Comparison of ENCODE assay signal across 8 cellular contexts in the genomic region with DNA sequence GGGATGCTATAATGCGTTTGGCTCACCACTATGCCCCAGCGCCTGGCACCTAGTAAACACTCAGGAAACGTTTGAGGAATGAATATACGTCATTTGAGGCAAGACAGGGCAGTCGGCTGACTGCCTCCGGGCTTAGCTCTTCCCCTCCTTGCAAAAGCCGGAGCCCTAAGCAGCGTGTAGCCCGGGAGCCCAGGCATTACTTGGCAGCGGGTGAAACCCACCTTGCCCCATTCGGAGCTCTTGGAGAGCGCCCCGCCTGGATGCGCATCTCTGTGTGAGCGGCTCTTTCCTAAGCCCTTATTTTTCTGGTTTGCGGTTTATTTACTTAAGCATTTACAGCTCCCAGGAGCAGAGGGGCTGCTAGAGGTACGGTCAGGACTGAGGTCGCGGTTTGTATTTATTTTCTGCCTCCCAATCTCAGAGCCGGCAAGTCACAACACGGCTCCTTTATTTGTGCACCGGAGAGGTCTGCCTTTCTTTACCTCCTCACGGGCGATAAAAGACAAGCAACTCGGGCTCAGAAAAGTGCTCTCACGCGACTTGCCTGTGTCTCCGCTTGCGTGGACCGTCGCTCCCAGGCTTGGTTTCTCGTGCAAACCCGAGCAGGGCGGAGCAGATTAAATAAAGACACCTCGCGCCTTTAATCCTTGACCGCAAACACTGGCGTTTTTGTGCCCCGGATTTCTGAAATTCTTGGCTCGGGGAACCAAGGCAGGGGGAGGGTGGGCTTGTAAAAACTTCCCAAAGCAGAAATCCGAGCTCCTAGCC. TPM values are rescaled to one million over a fixed set of nuclear protein-coding genes. Genes with fewer than 3 reads are reported as not detected.
DNase-seq lines count a peak whose midpoint lies in the region; ATAC-seq and TF ChIP-seq lines count a peak whose summit lies in the region.

No MANE protein-coding gene starts in this region.

- H3K27ac ChIP-seq in PC-3 (ENCODE audit: low read length) (peak overlapping the region; percentile 78), tibial nerve (peak overlapping the region; percentile 56 to 83 (median 71))

- no peaks in the 10 kb centered on the region for H3K36me3 ChIP-seq in PC-3 (ENCODE audit: low read depth, low read length)
- no peaks in the 10 kb centered on the region for H3K36me3 ChIP-seq in tibial nerve

- no peaks in the 10 kb centered on the region for H3K27me3 ChIP-seq in PC-3 (ENCODE audit: low read length)
- H3K27me3 ChIP-seq in tibial nerve = no peaks in the 10 kb centered on the region

- H3K9me3 Mint-ChIP-seq in Calu3 (ENCODE audit: low read depth, unreplicated experiment) = no peaks in the 10 kb centered on the region
- no peaks in the 10 kb centered on the region for H3K9me3 Mint-ChIP-seq in activated T-helper 2 cell treated with anti-CD3 and anti-CD28 coated beads, Interferon-gamma antibody, Interleukin-2, Interleukin-4, amounts not matched to agents 10 μg/mL and 5 μg/mL and 100 μg/mL, durations not matched to agents 14 hours and 24 hours and 36 hours
- H3K9me3 Mint-ChIP-seq in naive thymus-derived CD8-positive, alpha-beta T cell = no peaks in the 10 kb centered on the region

- H3K4me3 Mint-ChIP-seq in Calu3 (ENCODE audit: low read depth, unreplicated experiment) = peak overlapping the region; percentile 74
- peak overlapping the region; percentile 96 for H3K4me3 Mint-ChIP-seq in activated T-helper 2 cell treated with anti-CD3 and anti-CD28 coated beads, Interferon-gamma antibody, Interleukin-2, Interleukin-4, amounts not matched to agents 10 μg/mL and 5 μg/mL and 100 μg/mL, durations not matched to agents 14 hours and 24 hours and 36 hours (ENCODE audit: low read depth)
- H3K4me3 Mint-ChIP-seq in naive thymus-derived CD8-positive, alpha-beta T cell = peak overlapping the region; percentile 93 to 98 (median 97)

- H3K9ac ChIP-seq in PC-3 (ENCODE audit: low read length) = peak overlapping the region; percentile 86

- peaks cover 19% of the 10 kb centered on the region for H3K36me3 Mint-ChIP-seq in Calu3 (ENCODE audit: insufficient read depth, unreplicated experiment)
- peaks cover 31% of the 10 kb centered on the region for H3K36me3 Mint-ChIP-seq in activated T-helper 2 cell treated with anti-CD3 and anti-CD28 coated beads, Interferon-gamma antibody, Interleukin-2, Interleukin-4, amounts not matched to agents 10 μg/mL and 5 μg/mL and 100 μg/mL, durations not matched to agents 14 hours and 24 hours and 36 hours (ENCODE audit: low read depth)
- H3K36me3 Mint-ChIP-seq in naive thymus-derived CD8-positive, alpha-beta T cell = peaks cover 0 to 7% (median 0%) of the 10 kb centered on the region in 3 donors

- POLR2A ChIA-PET in PC-3 (lab: Charles Lee; ENCODE audit: unreplicated experiment) = interaction anchor here (0.6 to 1.7 kb wide), 4 partner anchors 25 to 200 kb away, joined by 3 to 23 read pairs (median 4); a partner anchor contains a TSS
- POLR2A ChIA-PET in naive thymus-derived CD8-positive, alpha-beta T cell (lab: Charles Lee) = interaction anchor here (0.9 to 4.5 kb wide), 17 partner anchors 11 to 696 kb away, joined by 3 to 87 read pairs (median 6); a partner anchor contains a TSS

- H4K20me1 ChIP-seq in PC-3 (ENCODE audit: low read length) = peaks cover 9% of the 10 kb centered on the region; the same call in 1 of the 2 replicates

- no peak for TF ChIP-seq POLR2A in tibial nerve (IDR thresholded peaks at IDR 0.05)

- intact Hi-C loops in Calu3 (cut with micrococcal nuclease; ENCODE audit: unreplicated experiment) = loop anchor here (5.0 kb wide), 1 partner anchor 135 kb away; no protein-coding TSS in a partner anchor
- intact Hi-C loops in PC-3 (cut with micrococcal nuclease) = loop anchor here (1.0 kb wide), 6 partner anchors 25 to 141 kb away; a partner anchor contains a TSS
- intact Hi-C loops in activated T-helper 2 cell treated with anti-CD3 and anti-CD28 coated beads, Interferon-gamma antibody, Interleukin-2, Interleukin-4, amounts not matched to agents 10 μg/mL and 5 μg/mL and 100 μg/mL, durations not matched to agents 14 hours and 24 hours and 36 hours (cut with micrococcal nuclease) = loop anchor here (1.0 to 10.0 kb wide), 15 partner anchors 12 to 696 kb away; a partner anchor contains a TSS

- peak in 1 of 2 donors; percentile 29 for TF ChIP-seq EP300 in tibial nerve (IDR thresholded peaks at IDR 0.05)

- peak overlapping the region; percentile 80 for H3K4me3 ChIP-seq in PC-3 (ENCODE audit: low read length)
- peak overlapping the region; percentile 85 for H3K4me3 ChIP-seq in fibroblast of mammary gland (ENCODE audit: control insufficient read depth, low read depth, low read length)
- H3K4me3 ChIP-seq in tibial nerve = peak overlapping the region; percentile 66 to 86 (median 84)

- peaks cover 70% of the 10 kb centered on the region for H3K27me3 Mint-ChIP-seq in Calu3 (ENCODE audit: unreplicated experiment)
- peaks cover 28% of the 10 kb centered on the region for H3K27me3 Mint-ChIP-seq in activated T-helper 2 cell treated with anti-CD3 and anti-CD28 coated beads, Interferon-gamma antibody, Interleukin-2, Interleukin-4, amounts not matched to agents 10 μg/mL and 5 μg/mL and 100 μg/mL, durations not matched to agents 14 hours and 24 hours and 36 hours (ENCODE audit: low read depth)
- H3K27me3 Mint-ChIP-seq in naive thymus-derived CD8-positive, alpha-beta T cell = no peaks in the 10 kb centered on the region

- peak; percentile 11 for ATAC-seq in HG02938 (IDR thresholded peaks at IDR 0.05; ENCODE audit: unreplicated experiment)
- ATAC-seq in PC-3 = peak; percentile 45
- ATAC-seq in naive thymus-derived CD8-positive, alpha-beta T cell = peak; percentile 21 to 37

- BruUV-seq in Calu3 (replicated peaks; lab: Mats Ljungman, UMichigan) (no TSS peak), PC-3 (replicated peaks; lab: Mats Ljungman, UMichigan) (TSS peak; percentile 59)

- CTCF ChIA-PET in Calu3 (lab: Charles Lee) = interaction anchor here (1.6 kb wide), 1 partner anchor 25 kb away, joined by 7 read pairs; a partner anchor contains a TSS
- CTCF ChIA-PET in PC-3 (lab: Charles Lee) = interaction anchor here (0.6 to 0.8 kb wide), 3 partner anchors 24 to 219 kb away, joined by 3 to 8 read pairs (median 6); no protein-coding TSS in a partner anchor

- peak overlapping the region; percentile 91 for H3K4me2 ChIP-seq in PC-3 (ENCODE audit: low read length)

- H3F3A ChIP-seq in PC-3 (ENCODE audit: low read length, unreplicated experiment) = no peaks in the 10 kb centered on the region

- H3K9me3 ChIP-seq in PC-3 (ENCODE audit: low read length) = no peaks in the 10 kb centered on the region
- H3K9me3 ChIP-seq in tibial nerve = no peaks in the 10 kb centered on the region

- H3K27ac Mint-ChIP-seq in Calu3 (ENCODE audit: unreplicated experiment) = peak overlapping the region; percentile 54
- H3K27ac Mint-ChIP-seq in activated T-helper 2 cell treated with anti-CD3 and anti-CD28 coated beads, Interferon-gamma antibody, Interleukin-2, Interleukin-4, amounts not matched to agents 10 μg/mL and 5 μg/mL and 100 μg/mL, durations not matched to agents 14 hours and 24 hours and 36 hours = peak overlapping the region; percentile 87
- peak overlapping the region; percentile 34 to 96 (median 93) for H3K27ac Mint-ChIP-seq in naive thymus-derived CD8-positive, alpha-beta T cell

- peaks cover 29% of the 10 kb centered on the region; the same call in 1 of the 2 replicates for H3K79me2 ChIP-seq in PC-3 (ENCODE audit: low read length)

- H2AFZ ChIP-seq in PC-3 (ENCODE audit: low read length) = peak overlapping the region; percentile 80

- DNase-seq in Calu3 (peak; percentile 12), PC-3 (peak; percentile 79), fibroblast of mammary gland (ENCODE audit: low read depth) (peak; percentile 60), tibial nerve (ENCODE audit: low spot score in 2 of 2) (peak; percentile 21 to 30), GM20000 (ENCODE audit: low spot score) (no peak)
- DNase-seq in activated T-helper 2 cell treated with anti-CD3 and anti-CD28 coated beads, Interferon-gamma antibody, Interleukin-2, Interleukin-4, amounts not matched to agents 10 μg/mL and 5 μg/mL and 100 μg/mL, durations not matched to agents 14 hours and 24 hours and 36 hours (ENCODE audit: low spot score) = peak; percentile 43
- peak; percentile 18 to 66 (median 39) for DNase-seq in naive thymus-derived CD8-positive, alpha-beta T cell

- peaks cover 7% of the 10 kb centered on the region for H3K4me1 Mint-ChIP-seq in Calu3 (ENCODE audit: low read depth, unreplicated experiment)
- peaks cover 40% of the 10 kb centered on the region for H3K4me1 Mint-ChIP-seq in activated T-helper 2 cell treated with anti-CD3 and anti-CD28 coated beads, Interferon-gamma antibody, Interleukin-2, Interleukin-4, amounts not matched to agents 10 μg/mL and 5 μg/mL and 100 μg/mL, durations not matched to agents 14 hours and 24 hours and 36 hours (ENCODE audit: low read depth)
- peaks cover 27 to 50% (median 32%) of the 10 kb centered on the region in 4 donors for H3K4me1 Mint-ChIP-seq in naive thymus-derived CD8-positive, alpha-beta T cell

- H3K4me1 ChIP-seq in PC-3 (ENCODE audit: insufficient read depth, low read length) (peaks cover 29% of the 10 kb centered on the region), tibial nerve (peaks cover 0 to 27% (median 15%) of the 10 kb centered on the region in 4 donors)

- WGBS in tibial nerve, 2 donors = 0 to 1% methylated on average over 41 of the region's 41 CpGs

- TF ChIP-seq CTCF in Calu3 (IDR thresholded peaks at IDR 0.05; ENCODE audit: unreplicated experiment) (no peak), PC-3 (conservative IDR thresholded peaks at IDR 0.05; ENCODE audit: low read depth, low read length) (0 out of 2 replicates have a peak, but pooled peaks have one; percentile 24), fibroblast of mammary gland (conservative IDR thresholded peaks at IDR 0.05; ENCODE audit: control insufficient read depth, insufficient read depth, low read depth, low read length) (no peak), tibial nerve (IDR thresholded peaks at IDR 0.05) (no peak), GM20000 (IDR thresholded peaks at IDR 0.05; ENCODE audit: extremely low read depth, missing control alignments) (no peak)

- no peaks in the 10 kb centered on the region for H3K9me2 ChIP-seq in PC-3 (replicated peaks; ENCODE audit: low read length)

RNA-seq across cellular contexts. Expression of a gene that starts 0.7 kb away (rescaled TPM):
- total RNA-seq in Calu3 (2022) = 4.2 and 6.2 TPM in 2 replicates
- 48.5 and 57.5 TPM in 2 replicates for total RNA-seq in PC-3 (2014; rRNA removed)
- 117 and 137 TPM in 2 replicates for total RNA-seq in activated T-helper 2 cell treated with anti-CD3 and anti-CD28 coated beads, Interferon-gamma antibody, Interleukin-2, Interleukin-4, amounts not matched to agents 10 μg/mL and 5 μg/mL and 100 μg/mL, durations not matched to agents 14 hours and 24 hours and 36 hours
- 10 to 100 TPM; 78.7 to 80.4 TPM for total RNA-seq in naive thymus-derived CD8-positive, alpha-beta T cell
- 10 to 100 TPM in 1 of 3 donors, 1 to 10 TPM in 2; 8.3 to 10.6 (median 9.7) TPM for polyA plus RNA-seq in naive thymus-derived CD8-positive, alpha-beta T cell
- total RNA-seq in tibial nerve = 10 to 100 TPM; 56.1 to 71.2 (median 61.9) TPM

RNA-seq across cellular contexts. Expression of a gene that starts 25.4 kb away (rescaled TPM):
- total RNA-seq in Calu3 (2022) (24.8 and 31.8 TPM in 2 replicates), PC-3 (2014; rRNA removed) (79.1 and 81.5 TPM in 2 replicates), tibial nerve (10 to 100 TPM; 49.2 to 70.6 (median 63.8) TPM)
- 6.9 and 7.7 TPM in 2 replicates for total RNA-seq in activated T-helper 2 cell treated with anti-CD3 and anti-CD28 coated beads, Interferon-gamma antibody, Interleukin-2, Interleukin-4, amounts not matched to agents 10 μg/mL and 5 μg/mL and 100 μg/mL, durations not matched to agents 14 hours and 24 hours and 36 hours
- 10 to 100 TPM; 13.7 to 14.2 TPM for total RNA-seq in naive thymus-derived CD8-positive, alpha-beta T cell
- polyA plus RNA-seq in naive thymus-derived CD8-positive, alpha-beta T cell = 10 to 100 TPM; 23.4 to 36.4 (median 30.6) TPM
